ENCODE assay signal across 1 cellular context in genomic region chr4:48047421-48047844, GRCh38.
TF ChIP-seq lines count a peak whose summit lies in the region.

No MANE protein-coding gene starts in this region.

TF ChIP-seq in GM12878, 131 proteins besides CTCF, POLR2A, EP300 and RAD21 (continued from another document and continues in another):
- TF ChIP-seq CUX1 (IDR thresholded peaks at IDR 0.05; ENCODE audit: insufficient replicate concordance, low read depth, low read length) (peak; percentile 51), JUNB (IDR thresholded peaks at IDR 0.05) (peak; percentile 87), POU2F2 (IDR thresholded peaks at IDR 0.05; ENCODE audit: borderline replicate concordance, low read depth, low read length) (peak; percentile 91; the same call in 2 of the 3 replicates), JUND (IDR thresholded peaks at IDR 0.05; ENCODE audit: low read depth, low read length) (no peak), ATF3 (IDR thresholded peaks at IDR 0.05; ENCODE audit: borderline replicate concordance, extremely low read depth, low read depth, low read length) (no peak), CBX5 (IDR thresholded peaks at IDR 0.05; ENCODE audit: low read depth) (peak; percentile 93), CREM (IDR thresholded peaks at IDR 0.05; ENCODE audit: low read depth) (peak; percentile 94), NFIC (IDR thresholded peaks at IDR 0.05; ENCODE audit: low read depth, low read length) (peak; percentile 99), SPI1 (IDR thresholded peaks at IDR 0.05; ENCODE audit: borderline replicate concordance, insufficient read depth, low read depth, low read length) (peak; percentile 99), TBL1XR1 (IDR thresholded peaks at IDR 0.05; ENCODE audit: low read depth, low read length) (peak; percentile 100), ATF2 (IDR thresholded peaks at IDR 0.05; ENCODE audit: low read length) (peak; percentile 98), SMC3 (IDR thresholded peaks at IDR 0.05; ENCODE audit: borderline replicate concordance, low read length) (no peak), ZBTB40 (IDR thresholded peaks at IDR 0.05; ENCODE audit: borderline replicate concordance) (peak; percentile 45; the same call in 1 of the 2 replicates), ZNF592 (IDR thresholded peaks at IDR 0.05) (no peak), IRF5 (IDR thresholded peaks at IDR 0.05; ENCODE audit: borderline replicate concordance) (no peak), MXI1 (IDR thresholded peaks at IDR 0.05; ENCODE audit: low read depth, low read length) (peak; percentile 56; the same call in 1 of the 2 replicates), ZNF24 (IDR thresholded peaks at IDR 0.05) (peak; percentile 45; the same call in 1 of the 2 replicates), HDAC6 (IDR thresholded peaks at IDR 0.05; ENCODE audit: unreplicated experiment) (no peak), PAX8 (IDR thresholded peaks at IDR 0.05) (no peak), KAT2A (conservative IDR thresholded peaks at IDR 0.05; ENCODE audit: control insufficient read depth, low read depth, low read length) (no peak), E4F1 (IDR thresholded peaks at IDR 0.05; ENCODE audit: borderline replicate concordance, partially characterized antibody) (no peak), ZBED1 (IDR thresholded peaks at IDR 0.05; ENCODE audit: borderline replicate concordance) (peak; percentile 96; the same call in 1 of the 2 replicates), EED (IDR thresholded peaks at IDR 0.05; ENCODE audit: low read depth) (peak; percentile 99), HDGF (IDR thresholded peaks at IDR 0.05) (no peak), USF2 (IDR thresholded peaks at IDR 0.05; ENCODE audit: borderline replicate concordance, low read depth, low read length) (no peak), ZNF384 (IDR thresholded peaks at IDR 0.05; ENCODE audit: borderline replicate concordance, low read depth, low read length) (no peak; the same call in 1 of the 2 replicates), HSF1 (IDR thresholded peaks at IDR 0.05; ENCODE audit: low read depth, low read length) (no peak), MYB (IDR thresholded peaks at IDR 0.05; ENCODE audit: borderline replicate concordance, low read depth, low read length) (0 out of 2 replicates have a peak, but pooled peaks have one; percentile 41), ZNF622 (IDR thresholded peaks at IDR 0.05) (no peak), SIX5 (IDR thresholded peaks at IDR 0.05; ENCODE audit: low read depth, low read length, severe bottlenecking) (no peak), BCL3 (IDR thresholded peaks at IDR 0.05; ENCODE audit: borderline replicate concordance, insufficient read depth, low read depth, low read length, poor library complexity, severe bottlenecking) (peak; percentile 93)
